10 cellular contexts compared by ENCODE assay signal in genomic region chr9:117644133-117644532, GRCh38.
A peak's percentile ranks its signal among the peaks of the same experiment; 100 is the strongest.
DNase-seq lines count a peak whose midpoint lies in the region; ATAC-seq and TF ChIP-seq lines count a peak whose summit lies in the region.
"Had no signal": no experiment of that assay in that cellular context is flagged by ENCODE, and none has a peak within 500 bp of the region (broad histone marks: within the 10 kb centered on the region; RNA-seq: fewer than 3 reads in every experiment).

No MANE protein-coding gene starts in this region.

- in situ Hi-C loops in KBM-7 (cut with MboI; ENCODE audit: low pct_unique_long_range_greater_than_20kb, low sequenced_read_pairs), result no loop called here

- H3K36me3 ChIP-seq in PC-9 (ENCODE audit: low read depth) (no peaks in the 10 kb centered on the region), smooth muscle cell (ENCODE audit: low read depth) (no peaks in the 10 kb centered on the region)
- H3K36me3 ChIP-seq: prostate gland had no signal

- POLR2A ChIA-PET in PC-9 (lab: Charles Lee; ENCODE audit: unreplicated experiment), result no interaction called here

- H3K27ac ChIP-seq in PC-9 (no peak overlapping the region), smooth muscle cell (ENCODE audit: low read depth) (no peak overlapping the region)
- H3K27ac ChIP-seq: prostate gland had no signal

- CTCF ChIA-PET in PC-9 (lab: Charles Lee), result no interaction called here

- H3K79me2 ChIP-seq in PC-9 (ENCODE audit: low read depth) (no peaks in the 10 kb centered on the region), smooth muscle cell (ENCODE audit: low read depth) (no peaks in the 10 kb centered on the region)

- DNase-seq in NCI-H2171 treated with DMSO at 0.1 percent for 48 hours (lab: John Stamatoyannopoulos, UW) (peak; percentile 59), NCI-H2171 (lab: John Stamatoyannopoulos, UW) (no peak), PC-9 (no peak), smooth muscle cell (lab: John Stamatoyannopoulos, UW; ENCODE audit: unreplicated experiment) (no peak), NCI-H1048 (lab: John Stamatoyannopoulos, UW) (no peak), NCI-H345 treated with DMSO at 0.1 percent for 48 hours (lab: John Stamatoyannopoulos, UW; ENCODE audit: unreplicated experiment) (no peak), KBM-7 (no peak)
- DNase-seq: NCI-H187 treated with DMSO at 0.1 percent for 48 hours had no signal

- H3K9me3 ChIP-seq in PC-9 (ENCODE audit: insufficient read depth, low read depth), result no peaks in the 10 kb centered on the region
- H3K9me3 ChIP-seq in smooth muscle cell (replicated peaks; ENCODE audit: low read depth), result no peaks in the 10 kb centered on the region
- H3K9me3 ChIP-seq: prostate gland had no signal

- peak overlapping the region; percentile 66 for H3K4me2 ChIP-seq in PC-9
- H3K4me2 ChIP-seq in smooth muscle cell, result peak overlapping the region; percentile 82

- H3F3A ChIP-seq in PC-9 (ENCODE audit: insufficient read depth, low read depth) (no peaks in the 10 kb centered on the region), smooth muscle cell (ENCODE audit: low read depth) (no peaks in the 10 kb centered on the region)

- TF ChIP-seq CTCF in PC-9 (conservative IDR thresholded peaks at IDR 0.05), result no peak
- no peak for TF ChIP-seq CTCF in smooth muscle cell (IDR thresholded peaks at IDR 0.05; ENCODE audit: borderline replicate concordance, insufficient read depth, poor library complexity, severe bottlenecking)

- H3K4me3 ChIP-seq in PC-9 (no peak overlapping the region; the same call in 1 of the 2 replicates), smooth muscle cell (no peak overlapping the region)
- H3K4me3 ChIP-seq: prostate gland had no signal

- no peaks in the 10 kb centered on the region for H3K4me1 ChIP-seq in PC-9 (replicated peaks; ENCODE audit: insufficient read depth)
- H3K4me1 ChIP-seq in smooth muscle cell (ENCODE audit: low read depth), result peaks cover 14% of the 10 kb centered on the region
- H3K4me1 ChIP-seq: prostate gland had no signal

- H4K20me1 ChIP-seq in PC-9 (ENCODE audit: insufficient read depth) (no peaks in the 10 kb centered on the region), smooth muscle cell (ENCODE audit: low read depth) (no peaks in the 10 kb centered on the region)

- no TSS peak for BruUV-seq in PC-9 (replicated peaks; lab: Mats Ljungman, UMichigan)

- H2AFZ ChIP-seq in PC-9 (no peak overlapping the region), smooth muscle cell (ENCODE audit: low read depth) (peak overlapping the region; percentile 87)

- H3K9ac ChIP-seq in smooth muscle cell (ENCODE audit: low read depth), result no peak overlapping the region

- H3K9me2 ChIP-seq in PC-9 (ENCODE audit: insufficient read depth), result no peaks in the 10 kb centered on the region

- ATAC-seq in HG02981 (IDR thresholded peaks at IDR 0.05; ENCODE audit: unreplicated experiment), result peak; percentile 19

- H3K27me3 ChIP-seq in PC-9 (ENCODE audit: insufficient read depth, low read depth) (peaks cover 28% of the 10 kb centered on the region), smooth muscle cell (ENCODE audit: low read depth) (peaks cover 4% of the 10 kb centered on the region)

- intact Hi-C loops in PC-9 (cut with micrococcal nuclease; ENCODE audit: unreplicated experiment), result loop anchor here (5.0 to 10.0 kb wide), 2 partner anchors 141 to 1723 kb away; partner anchors contain the start of gene BRINP1

- WGBS in smooth muscle cell (ENCODE audit: low lambda C conversion rate), result 83% methylated on average over 3 of the region's 3 CpGs
